Comparison of ENCODE assay signal across 31 cellular contexts in the genomic region with DNA sequence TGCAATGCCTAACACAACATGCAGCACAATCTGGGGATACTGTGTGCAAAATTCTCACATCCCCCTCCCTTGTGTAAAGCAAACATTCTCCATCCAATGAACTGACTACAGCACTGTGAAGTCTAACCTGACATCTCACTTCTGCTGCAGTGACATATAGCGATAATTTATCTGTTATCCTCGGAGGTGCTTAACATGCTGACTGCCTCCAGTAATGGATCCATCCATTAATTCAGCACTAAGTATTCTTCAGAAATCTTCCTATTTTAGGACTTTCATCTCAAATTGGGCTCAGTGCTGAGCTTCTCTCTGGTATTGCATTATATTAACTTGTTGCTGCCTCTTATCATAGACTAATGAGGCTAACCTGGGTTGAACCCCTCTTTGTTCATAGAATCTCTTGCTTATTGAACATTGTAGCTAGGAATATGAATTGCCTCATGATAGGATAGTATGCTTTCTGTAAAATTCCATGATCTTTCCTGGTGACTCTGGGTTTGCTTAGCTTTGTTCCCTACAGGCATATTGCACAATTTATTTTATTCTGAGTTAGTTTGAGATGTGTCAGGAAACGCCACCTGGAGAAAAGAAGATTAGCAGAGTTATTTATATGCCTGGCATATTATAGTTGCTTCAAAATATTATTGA.
"Had no signal": no experiment of that assay in that cellular context is flagged by ENCODE, and none has a peak within 500 bp of the region (broad histone marks: within the 10 kb centered on the region; RNA-seq: fewer than 3 reads in every experiment).

No MANE protein-coding gene starts in this region.

- H3K36me3 ChIP-seq: brain microvascular endothelial cell, cardiac muscle cell, esophagus muscularis mucosa, gastroesophageal sphincter, heart left ventricle, WERI-Rb-1 had no signal

- ATAC-seq: activated CD4-positive, CD25-positive, alpha-beta regulatory T cell treated with anti-CD3 and anti-CD28 coated beads, Interleukin-2, amount 50 U/mL, for 24 hours; activated CD8-positive, alpha-beta T cell treated with anti-CD3 and anti-CD28 coated beads for 36 hours; activated T-cell treated with anti-CD3 and anti-CD28 coated beads, Interleukin-2, amount 50 U/mL, for 4 hours; activated T-helper 17 cell treated with anti-CD3 and anti-CD28 coated beads, Interleukin-2, amount 50 U/mL, for 72 hours; gastroesophageal sphincter; heart left ventricle; T-helper 17 cell had no signal

- H3K27ac ChIP-seq: brain microvascular endothelial cell, cardiac muscle cell, coronary artery, esophagus muscularis mucosa, gastroesophageal sphincter, heart left ventricle, WERI-Rb-1 had no signal

- H3K4me3 ChIP-seq: cardiac muscle cell, coronary artery, dorsolateral prefrontal cortex, esophagus muscularis mucosa, gastroesophageal sphincter, heart left ventricle had no signal

- H3K9me3 ChIP-seq: esophagus muscularis mucosa, gastroesophageal sphincter, heart left ventricle had no signal

- DNase-seq: activated B cell treated with CpG ODN at 0.5 μM for 24 hours; activated CD4-positive, alpha-beta T cell treated with anti-CD3 and anti-CD28 coated beads for 48 hours; activated CD4-positive, alpha-beta T cell treated with anti-CD3 and anti-CD28 coated beads, Interleukin-2, amount 50 U/mL, for 1 hour; activated CD4-positive, alpha-beta T cell treated with anti-CD3 and anti-CD28 coated beads, Interleukin-2, amount 50 U/mL, for 48 hours; activated CD8-positive, alpha-beta memory T cell treated with anti-CD3 and anti-CD28 coated beads for 24 hours; activated CD8-positive, alpha-beta T cell treated with anti-CD3 and anti-CD28 coated beads for 36 hours; activated effector memory CD4-positive, alpha-beta T cell treated with Interleukin-2 at 50 U/mL for 16 hours; activated gamma-delta T cell treated with Interleukin-2 at 50 U/mL for 16 hours; activated naive CD4-positive, alpha-beta T cell treated with anti-CD3 and anti-CD28 coated beads, Interleukin-2, amount 50 U/mL, for 16 hours; activated naive CD4-positive, alpha-beta T cell treated with Interleukin-2 at 50 U/mL for 16 hours; activated T-cell treated with anti-CD3 and anti-CD28 coated beads, Interleukin-2, amount 50 U/mL, for 4 hours; amniotic stem cell; anterior cingulate cortex; brain microvascular endothelial cell; dorsolateral prefrontal cortex; effector memory CD4-positive, alpha-beta T cell; endodermal cell; erythroblast; foreskin melanocyte; glutamatergic neuron; heart left ventricle; T-helper 1 cell; T-helper 17 cell; T1000; WERI-Rb-1 had no signal

- H3K4me1 ChIP-seq: esophagus muscularis mucosa, gastroesophageal sphincter, heart left ventricle had no signal

- H3K27me3 ChIP-seq: brain microvascular endothelial cell, cardiac muscle cell, dorsolateral prefrontal cortex, esophagus muscularis mucosa, gastroesophageal sphincter, heart left ventricle had no signal
